9 cellular contexts compared by ENCODE assay signal in genomic region chr6:137870286-137870685, GRCh38. TPM values are rescaled to one million over a fixed set of nuclear protein-coding genes. Genes with fewer than 3 reads are reported as not detected.
DNase-seq lines count a peak whose midpoint lies in the region; ATAC-seq, FAIRE-seq and TF ChIP-seq lines count a peak whose summit lies in the region.
"Had no signal": no experiment of that assay in that cellular context is flagged by ENCODE, and none has a peak within 500 bp of the region (broad histone marks: within the 10 kb centered on the region; RNA-seq: fewer than 3 reads in every experiment).

No MANE protein-coding gene starts in this region.

- peaks cover 4% of the 10 kb centered on the region for H3K36me3 Mint-ChIP-seq in IgD-negative memory B cell
- peaks cover 74 to 85% of the 10 kb centered on the region in 2 donors for H3K36me3 Mint-ChIP-seq in activated naive CD4-positive, alpha-beta T cell treated with anti-CD3 and anti-CD28 coated beads, Interleukin-2, amount 50 U/mL, for 72 hours

- no peaks in the 10 kb centered on the region for H3K9me3 Mint-ChIP-seq in IgD-negative memory B cell
- no peaks in the 10 kb centered on the region for H3K9me3 Mint-ChIP-seq in activated naive CD4-positive, alpha-beta T cell treated with anti-CD3 and anti-CD28 coated beads, Interleukin-2, amount 50 U/mL, for 72 hours
- H3K9me3 Mint-ChIP-seq in stimulated activated naive CD8-positive, alpha-beta T cell treated with anti-CD3 and anti-CD28 coated beads, Interleukin-15, amount 100 ng/mL, for 72 hours: no peaks in the 10 kb centered on the region

- H3K4me1 Mint-ChIP-seq in IgD-negative memory B cell: peaks cover 52 to 70% (median 58%) of the 10 kb centered on the region in 3 donors
- peaks cover 22% of the 10 kb centered on the region for H3K4me1 Mint-ChIP-seq in stimulated activated naive CD8-positive, alpha-beta T cell treated with anti-CD3 and anti-CD28 coated beads, Interleukin-15, amount 100 ng/mL, for 72 hours

- DNase-seq in activated naive CD4-positive, alpha-beta T cell treated with anti-CD3 and anti-CD28 coated beads, Interleukin-2, amount 50 U/mL, for 72 hours (ENCODE audit: low spot score in 2 of 2): no peak
- DNase-seq in keratinocyte (ENCODE audit: low read depth, low spot score): no peak
- DNase-seq in stimulated activated naive CD8-positive, alpha-beta T cell treated with anti-CD3 and anti-CD28 coated beads, Interleukin-15, amount 100 ng/mL, for 72 hours: no peak
- DNase-seq: HCEC 1CT had no signal

- peak overlapping the region; percentile 93 to 99 (median 96) for H3K4me3 Mint-ChIP-seq in IgD-negative memory B cell
- H3K4me3 Mint-ChIP-seq in stimulated activated naive CD8-positive, alpha-beta T cell treated with anti-CD3 and anti-CD28 coated beads, Interleukin-15, amount 100 ng/mL, for 72 hours: peak overlapping the region; percentile 86 to 93

- H3K9ac ChIP-seq in keratinocyte (ENCODE audit: control insufficient read depth, extremely low read depth, insufficient read depth, low read length): peak overlapping the region; percentile 96

- peaks cover 18 to 26% of the 10 kb centered on the region in 2 experiments for H3K36me3 ChIP-seq in keratinocyte (ENCODE audit: control insufficient read depth in 2 of 2, extremely low read depth in 1 of 2, insufficient read depth in 2 of 2, low read length in 2 of 2)

- H3K4me1 ChIP-seq in keratinocyte (ENCODE audit: control insufficient read depth, extremely low read depth, insufficient read depth, low read length): peaks cover 57% of the 10 kb centered on the region

- H3K27ac Mint-ChIP-seq in IgD-negative memory B cell: peak overlapping the region; percentile 90 to 99 (median 91)
- H3K27ac Mint-ChIP-seq in activated naive CD4-positive, alpha-beta T cell treated with anti-CD3 and anti-CD28 coated beads, Interleukin-2, amount 50 U/mL, for 72 hours: peak overlapping the region; percentile 90 to 98
- H3K27ac Mint-ChIP-seq in stimulated activated naive CD8-positive, alpha-beta T cell treated with anti-CD3 and anti-CD28 coated beads, Interleukin-15, amount 100 ng/mL, for 72 hours: peak overlapping the region; percentile 81 to 91

- peaks cover 3% of the 10 kb centered on the region for H4K20me1 ChIP-seq in keratinocyte (ENCODE audit: control insufficient read depth, extremely low read depth, insufficient read depth, low read length)

- ATAC-seq in activated naive CD4-positive, alpha-beta T cell treated with anti-CD3 and anti-CD28 coated beads, Interleukin-2, amount 50 U/mL, for 72 hours: no peak
- no peak for ATAC-seq in stimulated activated naive CD8-positive, alpha-beta T cell treated with anti-CD3 and anti-CD28 coated beads, Interleukin-15, amount 100 ng/mL, for 72 hours
- no peak for ATAC-seq in HG03108 (IDR thresholded peaks at IDR 0.05; ENCODE audit: unreplicated experiment)
- no peak for ATAC-seq in GM21825 (IDR thresholded peaks at IDR 0.05; ENCODE audit: unreplicated experiment)
- no peak for ATAC-seq in GM19395 (IDR thresholded peaks at IDR 0.05; ENCODE audit: unreplicated experiment)
- no peak for ATAC-seq in HG03432 (IDR thresholded peaks at IDR 0.05; ENCODE audit: unreplicated experiment)

- H3K9me3 ChIP-seq in keratinocyte (ENCODE audit: control insufficient read depth, low read depth, low read length): no peaks in the 10 kb centered on the region

- H3K27ac ChIP-seq in keratinocyte (ENCODE audit: control insufficient read depth, insufficient read depth, low read length): peak overlapping the region; percentile 90

- no peaks in the 10 kb centered on the region for H3K27me3 ChIP-seq in keratinocyte (ENCODE audit: control insufficient read depth, extremely low read depth, insufficient read depth, low read length)

- H2AFZ ChIP-seq in keratinocyte (ENCODE audit: control insufficient read depth, low read length): no peak overlapping the region

- H3K27me3 Mint-ChIP-seq in IgD-negative memory B cell: no peaks in the 10 kb centered on the region
- no peaks in the 10 kb centered on the region for H3K27me3 Mint-ChIP-seq in stimulated activated naive CD8-positive, alpha-beta T cell treated with anti-CD3 and anti-CD28 coated beads, Interleukin-15, amount 100 ng/mL, for 72 hours

- no peak for FAIRE-seq in keratinocyte (lab: Jason Lieb, UNC)

- dilution Hi-C loops in keratinocyte (cut with MboI; ENCODE audit: extremely low pct_ligation_motif_present, low sequenced_read_pairs): no loop called here

- no peak for TF ChIP-seq CTCF in keratinocyte (optimal IDR thresholded peaks at IDR 0.05 in 1 of 3, IDR thresholded peaks at IDR 0.05 in 1 of 3, conservative IDR thresholded peaks at IDR 0.05 in 1 of 3; ENCODE audit: extremely low read depth in 1 of 3, insufficient read depth in 2 of 3, low read length in 3 of 3)

- peaks cover 64% of the 10 kb centered on the region for H3K79me2 ChIP-seq in keratinocyte (ENCODE audit: control insufficient read depth, insufficient read depth, low read length)

- no peaks in the 10 kb centered on the region for H3K9me1 ChIP-seq in keratinocyte (ENCODE audit: control insufficient read depth, extremely low read depth, insufficient read depth, low read length)

- peak overlapping the region; percentile 95 for H3K4me2 ChIP-seq in keratinocyte (ENCODE audit: control insufficient read depth, extremely low read depth, insufficient read depth, low read depth, low read length)

- H3K4me3 ChIP-seq in keratinocyte (ENCODE audit: control insufficient read depth in 2 of 3, extremely low read depth in 1 of 3, insufficient read depth in 2 of 3, low read depth in 1 of 3, low read length in 3 of 3): peak overlapping the region; percentile 76 to 89 (median 84)

RNA-seq across cellular contexts. Expression of gene TNFAIP3, which starts 3.2 kb away (rescaled TPM):
- polyA plus RNA-seq in IgD-negative memory B cell: 40.7 TPM
- 100 to 1,000 TPM; 217 to 268 TPM for total RNA-seq in activated naive CD4-positive, alpha-beta T cell treated with anti-CD3 and anti-CD28 coated beads, Interleukin-2, amount 50 U/mL, for 72 hours
- 73.3 to 141 TPM (median 109 TPM) in 3 replicates for polyA plus RNA-seq in keratinocyte
- 142 TPM for polyA plus RNA-seq in keratinocyte (2011; ENCODE audit: low read depth)
- 44.6 and 69.6 TPM in 2 replicates for polyA plus RNA-seq in keratinocyte (2011; cell fraction: cytosol; rRNA removed)
- polyA plus RNA-seq in keratinocyte (2011; cell fraction: nucleus; rRNA removed): 452 and 544 TPM in 2 replicates
- 40.8 and 90.7 TPM in 2 replicates for polyA plus RNA-seq in keratinocyte (2012; ENCODE audit: low replicate concordance)
- polyA minus RNA-seq in keratinocyte: 81.8 to 113 TPM (median 110 TPM) in 3 replicates
- 42.4 TPM for polyA minus RNA-seq in keratinocyte (2011; cell fraction: cytosol; rRNA and poly(A)+ RNA removed)
- 149 and 322 TPM in 2 replicates for polyA minus RNA-seq in keratinocyte (2011; cell fraction: nucleus; rRNA and poly(A)+ RNA removed)
